In the genomic region with DNA sequence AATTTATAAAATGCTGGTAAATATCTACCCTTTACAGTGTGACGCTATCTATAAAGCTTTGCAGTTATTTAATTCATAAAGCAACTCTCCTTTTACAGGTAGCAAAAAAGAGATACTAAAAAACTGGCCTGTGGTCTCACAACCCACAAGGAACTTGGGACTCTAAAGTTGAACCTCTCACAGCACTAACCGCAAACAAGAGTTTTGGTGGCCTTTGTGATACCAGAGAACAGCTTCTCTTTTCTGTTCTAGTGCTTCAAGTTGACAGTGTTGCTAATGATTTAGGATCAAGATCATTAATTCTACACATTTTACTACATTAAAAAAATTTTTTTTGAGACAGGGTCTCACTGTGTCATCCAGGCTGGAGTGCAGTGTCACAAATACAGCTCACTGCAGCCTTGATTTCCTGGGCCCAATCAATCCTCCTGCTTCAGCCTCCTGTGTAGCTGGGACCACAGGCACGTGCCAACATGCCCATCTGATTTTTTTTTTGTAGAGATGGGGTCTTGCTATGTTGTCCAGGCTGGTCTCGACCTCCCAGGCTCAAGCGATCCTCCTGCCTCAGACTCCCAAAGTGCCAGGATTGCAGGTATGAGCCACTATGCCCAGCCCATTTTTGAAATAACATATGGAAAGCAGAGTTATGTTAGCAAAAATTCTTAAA, we compare ENCODE assay signal across 13 cellular contexts. TPM values are rescaled to one million over a fixed set of nuclear protein-coding genes. Genes with fewer than 3 reads are reported as not detected.
A peak's percentile ranks its signal among the peaks of the same experiment; 100 is the strongest.
DNase-seq lines count a peak whose midpoint lies in the region; ATAC-seq lines count a peak whose summit lies in the region.
"Had no signal": no experiment of that assay in that cellular context is flagged by ENCODE, and none has a peak within 500 bp of the region (broad histone marks: within the 10 kb centered on the region; RNA-seq: fewer than 3 reads in every experiment).

No MANE protein-coding gene starts in this region.

- H3K4me3 ChIP-seq in CD4-positive, CD25-positive, alpha-beta regulatory T cell (ENCODE audit: low read depth, low read length) = peak overlapping the region; percentile 48
- H3K4me3 ChIP-seq: GM23338 had no signal

- peak overlapping the region in 2 of 4 donors; percentile 25 to 58 for H3K4me3 Mint-ChIP-seq in CD4-positive, CD25-positive, alpha-beta regulatory T cell
- no peak overlapping the region for H3K4me3 Mint-ChIP-seq in activated naive CD4-positive, alpha-beta T cell treated with anti-CD3 and anti-CD28 coated beads for 36 hours
- H3K4me3 Mint-ChIP-seq: GM23338 had no signal

- CTCF ChIA-PET in activated naive CD4-positive, alpha-beta T cell treated with anti-CD3 and anti-CD28 coated beads for 36 hours (lab: Charles Lee) = no interaction called here

- intact Hi-C loops in activated naive CD4-positive, alpha-beta T cell treated with anti-CD3 and anti-CD28 coated beads for 36 hours (cut with micrococcal nuclease) = no loop called here

- H3K27me3 Mint-ChIP-seq in CD4-positive, CD25-positive, alpha-beta regulatory T cell = no peaks in the 10 kb centered on the region
- no peaks in the 10 kb centered on the region for H3K27me3 Mint-ChIP-seq in activated naive CD4-positive, alpha-beta T cell treated with anti-CD3 and anti-CD28 coated beads for 36 hours (ENCODE audit: low read depth)
- H3K27me3 Mint-ChIP-seq: stimulated activated naive CD8-positive, alpha-beta T cell treated with anti-CD3 and anti-CD28 coated beads, Interleukin-15, Interleukin-2, amounts not matched to agents 100 ng/mL and 50 ng/mL, for 24 hours had no signal

- H3K4me1 ChIP-seq in CD4-positive, CD25-positive, alpha-beta regulatory T cell (ENCODE audit: control insufficient read depth, insufficient read depth, low read length, poor library complexity, severe bottlenecking) = peaks cover 55% of the 10 kb centered on the region

- peak in 2 of 3 donors; percentile 8 to 38 for DNase-seq in CD4-positive, CD25-positive, alpha-beta regulatory T cell
- DNase-seq in NOMO-1 treated with dmso at 0.1 percent for 144 hours (lab: John Stamatoyannopoulos, UW; ENCODE audit: unreplicated experiment) (peak; percentile 66), hypothalamus (lab: John Stamatoyannopoulos, UW) (no peak), NCI-H2171 treated with DMSO at 0.1 percent for 48 hours (lab: John Stamatoyannopoulos, UW) (no peak), NCI-H446 (lab: John Stamatoyannopoulos, UW) (no peak)
- no peak for DNase-seq in activated naive CD4-positive, alpha-beta T cell treated with anti-CD3 and anti-CD28 coated beads for 36 hours
- DNase-seq: activated CD4-positive, alpha-beta T cell treated with anti-CD3 and anti-CD28 coated beads for 4 hours; kidney; NCI-H2227 treated with DMSO at 0.1 percent for 48 hours had no signal

- H3K36me3 ChIP-seq in CD4-positive, CD25-positive, alpha-beta regulatory T cell (ENCODE audit: control insufficient read depth, insufficient read depth, low read length) = no peaks in the 10 kb centered on the region

- peaks cover 26 to 76% (median 56%) of the 10 kb centered on the region in 4 donors for H3K4me1 Mint-ChIP-seq in CD4-positive, CD25-positive, alpha-beta regulatory T cell
- peaks cover 35% of the 10 kb centered on the region for H3K4me1 Mint-ChIP-seq in activated naive CD4-positive, alpha-beta T cell treated with anti-CD3 and anti-CD28 coated beads for 36 hours (ENCODE audit: low read depth)

- peaks cover 0 to 13% (median 3%) of the 10 kb centered on the region in 7 donors for H3K9me3 Mint-ChIP-seq in CD4-positive, CD25-positive, alpha-beta regulatory T cell
- H3K9me3 Mint-ChIP-seq in activated naive CD4-positive, alpha-beta T cell treated with anti-CD3 and anti-CD28 coated beads for 36 hours = peaks cover 5% of the 10 kb centered on the region

- H3K27ac ChIP-seq in CD4-positive, CD25-positive, alpha-beta regulatory T cell (ENCODE audit: insufficient read depth, low read length, poor library complexity, severe bottlenecking) = peak overlapping the region; percentile 68

- H3K36me3 Mint-ChIP-seq in CD4-positive, CD25-positive, alpha-beta regulatory T cell = no peaks in the 10 kb centered on the region
- H3K36me3 Mint-ChIP-seq in activated naive CD4-positive, alpha-beta T cell treated with anti-CD3 and anti-CD28 coated beads for 36 hours (ENCODE audit: low read depth) = no peaks in the 10 kb centered on the region

- peak overlapping the region; percentile 59 to 85 (median 71) for H3K27ac Mint-ChIP-seq in CD4-positive, CD25-positive, alpha-beta regulatory T cell
- H3K27ac Mint-ChIP-seq in activated naive CD4-positive, alpha-beta T cell treated with anti-CD3 and anti-CD28 coated beads for 36 hours = no peak overlapping the region
- H3K27ac Mint-ChIP-seq: GM23338 had no signal

- ATAC-seq in CD4-positive, CD25-positive, alpha-beta regulatory T cell (ENCODE audit: low read depth in 2 of 2) = no peak
- peak; percentile 74 for ATAC-seq in GM19372 (IDR thresholded peaks at IDR 0.05; ENCODE audit: low read depth, unreplicated experiment)
- peak; percentile 56 for ATAC-seq in HG02970 (IDR thresholded peaks at IDR 0.05; ENCODE audit: low FRiP score, unreplicated experiment)
- ATAC-seq: GM23338 had no signal

- no peaks in the 10 kb centered on the region for H3K9me3 ChIP-seq in CD4-positive, CD25-positive, alpha-beta regulatory T cell (ENCODE audit: control insufficient read depth in 2 of 2, low read length in 2 of 2)

- no peaks in the 10 kb centered on the region for H3K27me3 ChIP-seq in CD4-positive, CD25-positive, alpha-beta regulatory T cell (ENCODE audit: control insufficient read depth, insufficient read depth, low read length)

RNA-seq across cellular contexts. Expression of a gene that starts 56.0 kb away (rescaled TPM):
- 10.8 TPM for total RNA-seq in CD4-positive, CD25-positive, alpha-beta regulatory T cell
- polyA plus RNA-seq in CD4-positive, CD25-positive, alpha-beta regulatory T cell = 1 to 10 TPM; 5.6 to 9.3 (median 8.2) TPM
- not detected for total RNA-seq in activated naive CD4-positive, alpha-beta T cell treated with anti-CD3 and anti-CD28 coated beads for 36 hours

Comparison
In these comparisons a context has a peak if more than half of its experiments do, and no peak if none do; other contexts are left out.
1. ATAC-seq: peak in GM19372 (single experiment) and HG02970 (single experiment); none in CD4-positive, CD25-positive, alpha-beta regulatory T cell (0 of 2).
2. DNase-seq: peak in CD4-positive, CD25-positive, alpha-beta regulatory T cell (2 of 3) and NOMO-1 treated with dmso at 0.1 percent for 144 hours (single experiment); none in hypothalamus (0 of 51), NCI-H2171 treated with DMSO at 0.1 percent for 48 hours (single experiment), activated naive CD4-positive, alpha-beta T cell treated with anti-CD3 and anti-CD28 coated beads for 36 hours (single experiment) and NCI-H446 (0 of 2).
3. RNA of a gene that starts 56.0 kb away (total RNA-seq): 10.8 TPM in CD4-positive, CD25-positive, alpha-beta regulatory T cell (single experiment); not detected in activated naive CD4-positive, alpha-beta T cell treated with anti-CD3 and anti-CD28 coated beads for 36 hours; every median in the first group is over 10 times any median in the second.